In the genomic region with DNA sequence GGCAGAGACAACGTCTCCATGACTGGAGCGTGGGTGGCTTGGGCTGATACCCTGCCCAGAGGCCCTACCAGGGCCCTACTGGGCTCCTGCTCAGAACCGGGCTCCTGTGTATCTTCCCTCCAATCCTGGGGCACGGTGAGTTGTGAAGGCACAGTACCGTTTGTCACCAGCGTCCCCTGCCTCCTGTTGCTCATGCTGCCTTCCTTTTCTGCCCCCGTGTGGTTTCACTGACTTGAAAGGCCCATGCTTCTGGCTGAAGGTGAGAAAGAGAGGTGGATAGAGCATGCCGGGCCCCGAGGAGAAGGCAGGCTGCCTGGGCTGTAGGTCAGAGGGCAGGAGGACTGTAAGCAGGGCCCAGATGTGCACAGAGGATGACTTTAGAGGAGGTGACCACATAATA, we compare ENCODE assay signal across 13 cellular contexts. TPM values are rescaled to one million over a fixed set of nuclear protein-coding genes. Genes with fewer than 3 reads are reported as not detected.
DNase-seq lines count a peak whose midpoint lies in the region; ATAC-seq and TF ChIP-seq lines count a peak whose summit lies in the region.
"Had no signal": no experiment of that assay in that cellular context is flagged by ENCODE, and none has a peak within 500 bp of the region (broad histone marks: within the 10 kb centered on the region; RNA-seq: fewer than 3 reads in every experiment).

No MANE protein-coding gene starts in this region.

- intact Hi-C loops in activated T-helper 2 cell treated with anti-CD3 and anti-CD28 coated beads, Interferon-gamma antibody, Interleukin-2, Interleukin-4, amounts not matched to agents 10 μg/mL and 5 μg/mL and 100 μg/mL, durations not matched to agents 14 hours and 24 hours and 36 hours (cut with micrococcal nuclease) = no loop called here

- no peaks in the 10 kb centered on the region for H3K36me3 Mint-ChIP-seq in activated CD4-positive, alpha-beta T cell treated with anti-CD3 and anti-CD28 coated beads, Interleukin-2, amount 10 ng/mL, durations not matched to agents 7 days and 5 days (ENCODE audit: low read depth)
- no peaks in the 10 kb centered on the region for H3K36me3 Mint-ChIP-seq in activated T-helper 2 cell treated with anti-CD3 and anti-CD28 coated beads, Interferon-gamma antibody, Interleukin-2, Interleukin-4, amounts not matched to agents 10 μg/mL and 5 μg/mL and 100 μg/mL, durations not matched to agents 14 hours and 24 hours and 36 hours (ENCODE audit: low read depth)

- in situ Hi-C loops in GM13977 (cut with MboI; ENCODE audit: low pct_unique_long_range_greater_than_20kb, low sequenced_read_pairs, unreplicated experiment) = loop anchor here (25.0 kb wide), 1 partner anchor 264 kb away; no protein-coding TSS in a partner anchor

- no peak overlapping the region for H3K4me3 ChIP-seq in coronary artery

- peaks cover 2% of the 10 kb centered on the region for H3K27me3 Mint-ChIP-seq in activated CD4-positive, alpha-beta T cell treated with anti-CD3 and anti-CD28 coated beads, Interleukin-2, amount 10 ng/mL, durations not matched to agents 7 days and 5 days
- H3K27me3 Mint-ChIP-seq in activated T-helper 2 cell treated with anti-CD3 and anti-CD28 coated beads, Interferon-gamma antibody, Interleukin-2, Interleukin-4, amounts not matched to agents 10 μg/mL and 5 μg/mL and 100 μg/mL, durations not matched to agents 14 hours and 24 hours and 36 hours (ENCODE audit: low read depth) = peaks cover 3% of the 10 kb centered on the region

- no peaks in the 10 kb centered on the region for H3K9me3 Mint-ChIP-seq in activated CD4-positive, alpha-beta T cell treated with anti-CD3 and anti-CD28 coated beads, Interleukin-2, amount 10 ng/mL, durations not matched to agents 7 days and 5 days
- no peaks in the 10 kb centered on the region for H3K9me3 Mint-ChIP-seq in activated T-helper 2 cell treated with anti-CD3 and anti-CD28 coated beads, Interferon-gamma antibody, Interleukin-2, Interleukin-4, amounts not matched to agents 10 μg/mL and 5 μg/mL and 100 μg/mL, durations not matched to agents 14 hours and 24 hours and 36 hours

- no peak overlapping the region for H3K27ac ChIP-seq in coronary artery
- H3K27ac ChIP-seq: brain microvascular endothelial cell had no signal

- peak; percentile 32 for TF ChIP-seq CTCF in GM13977 (IDR thresholded peaks at IDR 0.05; ENCODE audit: extremely low read depth, insufficient read depth, missing control alignments)
- TF ChIP-seq CTCF in coronary artery (IDR thresholded peaks at IDR 0.05) = no peak

- peak overlapping the region; percentile 28 for H3K27ac Mint-ChIP-seq in activated CD4-positive, alpha-beta T cell treated with anti-CD3 and anti-CD28 coated beads, Interleukin-2, amount 10 ng/mL, durations not matched to agents 7 days and 5 days
- no peak overlapping the region for H3K27ac Mint-ChIP-seq in activated T-helper 2 cell treated with anti-CD3 and anti-CD28 coated beads, Interferon-gamma antibody, Interleukin-2, Interleukin-4, amounts not matched to agents 10 μg/mL and 5 μg/mL and 100 μg/mL, durations not matched to agents 14 hours and 24 hours and 36 hours

- DNase-seq in GM13977 (ENCODE audit: low spot score) (no peak), coronary artery (ENCODE audit: low spot score) (peak; percentile 65), foreskin melanocyte (no peak), H4 (ENCODE audit: low spot score) (no peak)
- peak; percentile 15 for DNase-seq in activated CD4-positive, alpha-beta T cell treated with anti-CD3 and anti-CD28 coated beads, Interleukin-2, amount 10 ng/mL, durations not matched to agents 7 days and 5 days
- DNase-seq in stimulated activated CD4-positive, alpha-beta T cell treated with anti-CD3 and anti-CD28 coated beads, Interleukin-1b, Interleukin-23, amount 100 ng/mL, for 4 hours (ENCODE audit: low read depth in 2 of 2) = peak; percentile 5 to 15
- DNase-seq in activated T-helper 2 cell treated with anti-CD3 and anti-CD28 coated beads, Interferon-gamma antibody, Interleukin-2, Interleukin-4, amounts not matched to agents 10 μg/mL and 5 μg/mL and 100 μg/mL, durations not matched to agents 14 hours and 24 hours and 36 hours (ENCODE audit: low spot score) = no peak
- DNase-seq: brain microvascular endothelial cell, DMS79, NCI-H510A treated with DMSO at 0.1 percent for 48 hours, T-helper 9 cell had no signal

- POLR2A ChIA-PET in activated CD4-positive, alpha-beta T cell treated with anti-CD3 and anti-CD28 coated beads, Interleukin-2, amount 10 ng/mL, durations not matched to agents 7 days and 5 days (lab: Charles Lee) = no interaction called here

- H3K4me3 Mint-ChIP-seq in activated CD4-positive, alpha-beta T cell treated with anti-CD3 and anti-CD28 coated beads, Interleukin-2, amount 10 ng/mL, durations not matched to agents 7 days and 5 days = no peak overlapping the region
- no peak overlapping the region for H3K4me3 Mint-ChIP-seq in activated T-helper 2 cell treated with anti-CD3 and anti-CD28 coated beads, Interferon-gamma antibody, Interleukin-2, Interleukin-4, amounts not matched to agents 10 μg/mL and 5 μg/mL and 100 μg/mL, durations not matched to agents 14 hours and 24 hours and 36 hours (ENCODE audit: low read depth)

- ATAC-seq in GM21529 (IDR thresholded peaks at IDR 0.05; ENCODE audit: unreplicated experiment) = no peak

- CTCF ChIA-PET in activated CD4-positive, alpha-beta T cell treated with anti-CD3 and anti-CD28 coated beads, Interleukin-2, amount 10 ng/mL, durations not matched to agents 7 days and 5 days (lab: Charles Lee) = no interaction called here

- H3K4me1 Mint-ChIP-seq in activated CD4-positive, alpha-beta T cell treated with anti-CD3 and anti-CD28 coated beads, Interleukin-2, amount 10 ng/mL, durations not matched to agents 7 days and 5 days = peaks cover 12% of the 10 kb centered on the region
- H3K4me1 Mint-ChIP-seq in activated T-helper 2 cell treated with anti-CD3 and anti-CD28 coated beads, Interferon-gamma antibody, Interleukin-2, Interleukin-4, amounts not matched to agents 10 μg/mL and 5 μg/mL and 100 μg/mL, durations not matched to agents 14 hours and 24 hours and 36 hours (ENCODE audit: low read depth) = peaks cover 3% of the 10 kb centered on the region

RNA-seq across cellular contexts. Expression of gene DMBT1, which starts 9.1 kb away (rescaled TPM):
- not detected for total RNA-seq in activated CD4-positive, alpha-beta T cell treated with anti-CD3 and anti-CD28 coated beads, Interleukin-2, amount 10 ng/mL, durations not matched to agents 7 days and 5 days
- 0.10 TPM in 1 of 2 replicates, not detected in the other for total RNA-seq in H4 (2014; rRNA removed; shearing (Covaris generic))
- not detected in 2 replicates for total RNA-seq in activated T-helper 2 cell treated with anti-CD3 and anti-CD28 coated beads, Interferon-gamma antibody, Interleukin-2, Interleukin-4, amounts not matched to agents 10 μg/mL and 5 μg/mL and 100 μg/mL, durations not matched to agents 14 hours and 24 hours and 36 hours
- total RNA-seq: mononuclear cell had no signal

Comparison
In these comparisons a context has a peak if more than half of its experiments do, and no peak if none do; other contexts are left out.
1. DNase-seq: peak in activated CD4-positive, alpha-beta T cell treated with anti-CD3 and anti-CD28 coated beads, Interleukin-2, amount 10 ng/mL, durations not matched to agents 7 days and 5 days (single experiment), coronary artery (single experiment) and stimulated activated CD4-positive, alpha-beta T cell treated with anti-CD3 and anti-CD28 coated beads, Interleukin-1b, Interleukin-23, amount 100 ng/mL, for 4 hours (2 of 2); none in GM13977 (single experiment), foreskin melanocyte (single experiment), H4 (single experiment) and activated T-helper 2 cell treated with anti-CD3 and anti-CD28 coated beads, Interferon-gamma antibody, Interleukin-2, Interleukin-4, amounts not matched to agents 10 μg/mL and 5 μg/mL and 100 μg/mL, durations not matched to agents 14 hours and 24 hours and 36 hours (single experiment).